ENCODE assay signal across 12 cellular contexts in genomic region chr11:63933459-63933858, GRCh38.
"Had no signal": no experiment of that assay in that cellular context is flagged by ENCODE, and none has a peak within 500 bp of the region (broad histone marks: within the 10 kb centered on the region; RNA-seq: fewer than 3 reads in every experiment).

No MANE protein-coding gene starts in this region.

- H3K4me3 ChIP-seq: coronary artery, pancreas, tibial artery, uterus had no signal

- H3K4me1 ChIP-seq: uterus had no signal

- H3K36me3 ChIP-seq: pancreas, tibial artery, uterus had no signal

- H3K27me3 ChIP-seq: pancreas, tibial artery, uterus had no signal

- H3K27ac ChIP-seq: coronary artery, foreskin keratinocyte, pancreas, tibial artery, uterus had no signal

- DNase-seq: activated CD4-positive, alpha-beta T cell treated with anti-CD3 and anti-CD28 coated beads, Interleukin-2, amount 50 U/mL, for 4 hours; activated naive CD4-positive, alpha-beta T cell treated with anti-CD3 and anti-CD28 coated beads, Interleukin-2, amount 10 ng/mL, durations not matched to agents 7 days and 5 days; activated T-cell treated with anti-CD3 and anti-CD28 coated beads, Interleukin-2, amount 50 U/mL, for 24 hours; foreskin keratinocyte; kidney glomerular epithelial cell; pancreas; stimulated activated CD4-positive, alpha-beta T cell treated with anti-CD3 and anti-CD28 coated beads, Interleukin-12 subunit alpha, Interleukin-12 subunit beta, amount 100 ng/mL, for 4 hours; stimulated activated CD4-positive, alpha-beta T cell treated with anti-CD3 and anti-CD28 coated beads, Interleukin-2, amount 100 ng/mL, for 24 hours; stimulated activated naive B cell treated with anti-CD40 and anti-IgM and Interleukin-4, amounts not matched to agents 10 μg/mL and 1 μg/mL and 100 μg/mL, for 72 hours; tibial artery; uterus had no signal

- H3K9me3 ChIP-seq: pancreas, tibial artery, uterus had no signal
